Comparison of ENCODE assay signal across 9 cellular contexts in genomic region chr5:100479079-100479688, GRCh38. TPM values are rescaled to one million over a fixed set of nuclear protein-coding genes. Genes with fewer than 3 reads are reported as not detected.
DNase-seq lines count a peak whose midpoint lies in the region; ATAC-seq and TF ChIP-seq lines count a peak whose summit lies in the region.
"Had no signal": no experiment of that assay in that cellular context is flagged by ENCODE, and none has a peak within 500 bp of the region (broad histone marks: within the 10 kb centered on the region; RNA-seq: fewer than 3 reads in every experiment).

No MANE protein-coding gene starts in this region.

- peak; percentile 53 for TF ChIP-seq CTCF in kidney epithelial cell (IDR thresholded peaks at IDR 0.05; ENCODE audit: insufficient read depth, low read length, poor library complexity, severe bottlenecking)

- no peaks in the 10 kb centered on the region for H3K9me3 ChIP-seq in effector memory CD4-positive, alpha-beta T cell (ENCODE audit: control insufficient read depth, low read length)

- H3K4me1 ChIP-seq in effector memory CD4-positive, alpha-beta T cell (ENCODE audit: control insufficient read depth, insufficient read depth, low read length, poor library complexity, severe bottlenecking): no peaks in the 10 kb centered on the region

- H3K27me3 Mint-ChIP-seq in activated naive CD8-positive, alpha-beta T cell treated with anti-CD3 and anti-CD28 coated beads, Interleukin-2, amount 50 U/mL, for 24 hours: no peaks in the 10 kb centered on the region
- H3K27me3 Mint-ChIP-seq: activated naive CD4-positive, alpha-beta T cell treated with anti-CD3 and anti-CD28 coated beads, Interleukin-2, amount 50 U/mL, for 24 hours had no signal

- no peak overlapping the region for H3K4me3 Mint-ChIP-seq in activated naive CD8-positive, alpha-beta T cell treated with anti-CD3 and anti-CD28 coated beads, Interleukin-2, amount 50 U/mL, for 24 hours
- H3K4me3 Mint-ChIP-seq: activated naive CD4-positive, alpha-beta T cell treated with anti-CD3 and anti-CD28 coated beads, Interleukin-2, amount 50 U/mL, for 24 hours had no signal

- H3K27ac Mint-ChIP-seq in activated naive CD8-positive, alpha-beta T cell treated with anti-CD3 and anti-CD28 coated beads, Interleukin-2, amount 50 U/mL, for 24 hours: no peak overlapping the region
- H3K27ac Mint-ChIP-seq: activated naive CD4-positive, alpha-beta T cell treated with anti-CD3 and anti-CD28 coated beads, Interleukin-2, amount 50 U/mL, for 24 hours had no signal

- no peaks in the 10 kb centered on the region for H3K9me3 Mint-ChIP-seq in activated naive CD8-positive, alpha-beta T cell treated with anti-CD3 and anti-CD28 coated beads, Interleukin-2, amount 50 U/mL, for 24 hours
- H3K9me3 Mint-ChIP-seq: activated naive CD4-positive, alpha-beta T cell treated with anti-CD3 and anti-CD28 coated beads, Interleukin-2, amount 50 U/mL, for 24 hours had no signal

- no peak overlapping the region for H3K27ac ChIP-seq in effector memory CD4-positive, alpha-beta T cell (ENCODE audit: insufficient read depth, low read length, poor library complexity, severe bottlenecking)

- in situ Hi-C loops in ACHN (cut with HindIII; ENCODE audit: low pct_ligation_motif_present, low pct_unique_long_range_greater_than_20kb, low sequenced_read_pairs): no loop called here

- H3K4me3 ChIP-seq in kidney epithelial cell (ENCODE audit: low read depth, low read length): no peak overlapping the region
- no peak overlapping the region for H3K4me3 ChIP-seq in effector memory CD4-positive, alpha-beta T cell (ENCODE audit: insufficient read depth, low read depth, low read length, poor library complexity, severe bottlenecking)

- H3K27me3 ChIP-seq in kidney epithelial cell (ENCODE audit: control insufficient read depth, insufficient read depth, low read length): no peaks in the 10 kb centered on the region
- H3K27me3 ChIP-seq in effector memory CD4-positive, alpha-beta T cell (replicated peaks; ENCODE audit: control insufficient read depth, insufficient read depth, low read length, poor library complexity, severe bottlenecking): no peaks in the 10 kb centered on the region

- H3K36me3 ChIP-seq in kidney epithelial cell (ENCODE audit: control insufficient read depth, insufficient read depth, low read length): no peaks in the 10 kb centered on the region
- no peaks in the 10 kb centered on the region for H3K36me3 ChIP-seq in effector memory CD4-positive, alpha-beta T cell (ENCODE audit: control insufficient read depth, insufficient read depth, low read length)

- DNase-seq in ACHN (peak; percentile 27), SHP77 treated with DMSO at 0.1 percent for 48 hours (lab: John Stamatoyannopoulos, UW) (peak; percentile 51), kidney epithelial cell (ENCODE audit: low read depth) (no peak)
- DNase-seq in activated naive CD8-positive, alpha-beta T cell treated with anti-CD3 and anti-CD28 coated beads, Interleukin-2, amount 50 U/mL, for 24 hours: no peak
- DNase-seq in effector memory CD4-positive, alpha-beta T cell: no peak
- DNase-seq in stimulated activated CD4-positive, alpha-beta T cell treated with anti-CD3 and anti-CD28 coated beads, Interleukin-2, amount 100 ng/mL, for 48 hours: no peak

- peak; percentile 70 for ATAC-seq in GM18873 (IDR thresholded peaks at IDR 0.05; ENCODE audit: low FRiP score, unreplicated experiment)
- ATAC-seq in HG03521 (IDR thresholded peaks at IDR 0.05; ENCODE audit: unreplicated experiment): peak; percentile 48
- ATAC-seq in activated naive CD8-positive, alpha-beta T cell treated with anti-CD3 and anti-CD28 coated beads, Interleukin-2, amount 50 U/mL, for 24 hours: no peak

- H3K4me1 Mint-ChIP-seq in activated naive CD8-positive, alpha-beta T cell treated with anti-CD3 and anti-CD28 coated beads, Interleukin-2, amount 50 U/mL, for 24 hours: no peaks in the 10 kb centered on the region
- H3K4me1 Mint-ChIP-seq: activated naive CD4-positive, alpha-beta T cell treated with anti-CD3 and anti-CD28 coated beads, Interleukin-2, amount 50 U/mL, for 24 hours had no signal

- no peaks in the 10 kb centered on the region for H3K36me3 Mint-ChIP-seq in activated naive CD8-positive, alpha-beta T cell treated with anti-CD3 and anti-CD28 coated beads, Interleukin-2, amount 50 U/mL, for 24 hours (ENCODE audit: low read depth)
- H3K36me3 Mint-ChIP-seq: activated naive CD4-positive, alpha-beta T cell treated with anti-CD3 and anti-CD28 coated beads, Interleukin-2, amount 50 U/mL, for 24 hours had no signal

RNA-seq across cellular contexts. Expression of gene FAM174A, which starts 56.0 kb away (rescaled TPM):
- 20.3 and 22.2 TPM in 2 replicates for total RNA-seq in kidney epithelial cell

Comparison
In these comparisons a context has a peak if more than half of its experiments do, and no peak if none do; other contexts are left out.
1. DNase-seq: peak in ACHN (single experiment) and SHP77 treated with DMSO at 0.1 percent for 48 hours (single experiment); none in kidney epithelial cell (single experiment), activated naive CD8-positive, alpha-beta T cell treated with anti-CD3 and anti-CD28 coated beads, Interleukin-2, amount 50 U/mL, for 24 hours (single experiment), effector memory CD4-positive, alpha-beta T cell (0 of 3) and stimulated activated CD4-positive, alpha-beta T cell treated with anti-CD3 and anti-CD28 coated beads, Interleukin-2, amount 100 ng/mL, for 48 hours (0 of 2).